In genomic region chr5:14206028-14206725, GRCh38 we compare ENCODE assay signal across 1 cellular context.
TF ChIP-seq lines count a peak whose summit lies in the region.

No MANE protein-coding gene starts in this region.

TF ChIP-seq in HEK293, 187 proteins besides CTCF, POLR2A, EP300 and RAD21 (continued from another document):
- no peak for TF ChIP-seq REST (tag by site-specific recombination; IDR thresholded peaks at IDR 0.05)
